Comparison of ENCODE assay signal across 14 cellular contexts in genomic region chr2:233448565-233448964, GRCh38.
DNase-seq lines count a peak whose midpoint lies in the region; ATAC-seq, FAIRE-seq and TF ChIP-seq lines count a peak whose summit lies in the region.
"Had no signal": no experiment of that assay in that cellular context is flagged by ENCODE, and none has a peak within 500 bp of the region (broad histone marks: within the 10 kb centered on the region; RNA-seq: fewer than 3 reads in every experiment).

No MANE protein-coding gene starts in this region.

- no peaks in the 10 kb centered on the region for H3K27me3 ChIP-seq in small intestine (ENCODE audit: control insufficient read depth in 2 of 2, insufficient read depth in 2 of 2, low read length in 2 of 2)
- H3K27me3 ChIP-seq: BLaER1 treated with 17β-estradiol and CSF1 and Interleukin-3, amounts not matched to agents 10 nM and 100 nM; body of pancreas had no signal

- no peak for TF ChIP-seq POLR2A in NB4 (IDR thresholded peaks at IDR 0.05; ENCODE audit: extremely low read depth, insufficient read length)

- H3K27ac ChIP-seq in small intestine (ENCODE audit: low read depth in 1 of 2, low read length in 1 of 2), result no peak overlapping the region
- H3K27ac ChIP-seq: BLaER1 treated with 17β-estradiol and CSF1 and Interleukin-3, amounts not matched to agents 10 nM and 100 nM; body of pancreas; prostate gland had no signal

- no peaks in the 10 kb centered on the region for H3K4me1 ChIP-seq in small intestine (ENCODE audit: control insufficient read depth in 2 of 2, insufficient read depth in 1 of 2, low read depth in 1 of 2, low read length in 1 of 2)
- H3K4me1 ChIP-seq: BLaER1 treated with 17β-estradiol and CSF1 and Interleukin-3, amounts not matched to agents 10 nM and 100 nM; body of pancreas; prostate gland had no signal

- DNase-seq in EH (ENCODE audit: low read depth) (peak; percentile 4), NB4 (ENCODE audit: low read depth) (peak; percentile 31), fibroblast of mammary gland (ENCODE audit: low read depth) (peak; percentile 20), small intestine (peak; percentile 47), glomerular visceral epithelial cell (ENCODE audit: extremely low spot score) (no peak), NCI-H2081 (lab: John Stamatoyannopoulos, UW) (no peak), AG08395 (ENCODE audit: low spot score) (no peak)
- DNase-seq: activated T-cell treated with anti-CD3 and anti-CD28 coated beads for 4 hours, cortex of kidney, NCI-H1930 had no signal

- ATAC-seq in HG02973 (IDR thresholded peaks at IDR 0.05; ENCODE audit: unreplicated experiment), result no peak

- WGBS in small intestine, 3 donors, result 79 to 93% (median 85%) methylated on average over 4 of the region's 4 CpGs

- TF ChIP-seq CTCF in NB4 (IDR thresholded peaks at IDR 0.05; ENCODE audit: low read depth, low read length) (no peak), fibroblast of mammary gland (conservative IDR thresholded peaks at IDR 0.05; ENCODE audit: control insufficient read depth, insufficient read depth, low read depth, low read length) (no peak)

- no peaks in the 10 kb centered on the region for H3K9me3 ChIP-seq in small intestine (ENCODE audit: control insufficient read depth, low read depth)
- H3K9me3 ChIP-seq: BLaER1 treated with 17β-estradiol and CSF1 and Interleukin-3, amounts not matched to agents 10 nM and 100 nM; body of pancreas; prostate gland had no signal

- H3K36me3 ChIP-seq in small intestine (ENCODE audit: control insufficient read depth in 2 of 2, insufficient read depth in 2 of 2, low read length in 2 of 2), result peaks cover 19 to 40% of the 10 kb centered on the region in 2 donors

- FAIRE-seq in small intestine (lab: Jason Lieb, UNC), result no peak

- H3K4me3 ChIP-seq in NB4 (ENCODE audit: low read depth, low read length) (no peak overlapping the region), fibroblast of mammary gland (ENCODE audit: control insufficient read depth, low read depth, low read length) (no peak overlapping the region), small intestine (ENCODE audit: low read depth in 1 of 2, low read length in 2 of 2) (no peak overlapping the region)
- H3K4me3 ChIP-seq: BLaER1 treated with 17β-estradiol and CSF1 and Interleukin-3, amounts not matched to agents 10 nM and 100 nM; body of pancreas; prostate gland had no signal

Comparison
In these comparisons a context has a peak if more than half of its experiments do, and no peak if none do; other contexts are left out.
1. DNase-seq: peak in EH (single experiment), NB4 (single experiment), fibroblast of mammary gland (single experiment) and small intestine (single experiment); none in glomerular visceral epithelial cell (single experiment), NCI-H2081 (0 of 2) and AG08395 (single experiment).